Comparison of ENCODE assay signal across 17 cellular contexts in genomic region chr9:91810286-91810905, GRCh38.
DNase-seq lines count a peak whose midpoint lies in the region; ATAC-seq and TF ChIP-seq lines count a peak whose summit lies in the region.
"Had no signal": no experiment of that assay in that cellular context is flagged by ENCODE, and none has a peak within 500 bp of the region (broad histone marks: within the 10 kb centered on the region; RNA-seq: fewer than 3 reads in every experiment).

No MANE protein-coding gene starts in this region.

- in situ Hi-C loops in GM23248 (cut with MboI) = no loop called here

- no peak overlapping the region for H3K9ac ChIP-seq in GM23248
- H3K9ac ChIP-seq in endodermal cell (ENCODE audit: extremely low read depth, low read length, poor library complexity, severe bottlenecking) = no peak overlapping the region
- no peak overlapping the region for H3K9ac ChIP-seq in neural progenitor cell

- H3K9me3 ChIP-seq in GM23248 (ENCODE audit: low read depth) (no peaks in the 10 kb centered on the region), endodermal cell (ENCODE audit: control insufficient read depth, low read length) (no peaks in the 10 kb centered on the region), neural progenitor cell (ENCODE audit: low read depth) (no peaks in the 10 kb centered on the region)
- H3K9me3 ChIP-seq: SJSA1 had no signal

- H3K4me1 Mint-ChIP-seq in endodermal cell (peaks cover 47% of the 10 kb centered on the region), neural progenitor cell (peaks cover 36% of the 10 kb centered on the region)
- H3K4me1 Mint-ChIP-seq: CD4-positive, CD25-positive, alpha-beta regulatory T cell had no signal

- H2AFZ ChIP-seq in GM23248 (no peak overlapping the region), neural progenitor cell (replicated peaks) (no peak overlapping the region)

- H3K4me2 ChIP-seq in GM23248 (ENCODE audit: unreplicated experiment) = peak overlapping the region; percentile 75
- H3K4me2 ChIP-seq in neural progenitor cell = no peak overlapping the region

- H3K27me3 Mint-ChIP-seq in endodermal cell (ENCODE audit: insufficient read depth) (no peaks in the 10 kb centered on the region), neural progenitor cell (ENCODE audit: insufficient read depth, low read depth) (peaks cover 5% of the 10 kb centered on the region)

- ATAC-seq in GM18870 (IDR thresholded peaks at IDR 0.05; ENCODE audit: unreplicated experiment) = no peak
- ATAC-seq: PC-3 had no signal

- H4K20me1 ChIP-seq in GM23248 (ENCODE audit: insufficient read depth) (no peaks in the 10 kb centered on the region), neural progenitor cell (ENCODE audit: low read depth) (peaks cover 46% of the 10 kb centered on the region)

- H3K4me3 Mint-ChIP-seq in endodermal cell = no peak overlapping the region
- no peak overlapping the region for H3K4me3 Mint-ChIP-seq in neural progenitor cell
- H3K4me3 Mint-ChIP-seq: CD4-positive, CD25-positive, alpha-beta regulatory T cell; HFFc6 had no signal

- TF ChIP-seq CTCF in endodermal cell (conservative IDR thresholded peaks at IDR 0.05) = no peak
- no peak for TF ChIP-seq CTCF in neural progenitor cell (IDR thresholded peaks at IDR 0.05)

- H3K79me2 ChIP-seq in GM23248 (ENCODE audit: insufficient read depth) = peaks cover 3% of the 10 kb centered on the region; the same call in 1 of the 2 replicates
- peaks cover 33% of the 10 kb centered on the region for H3K79me2 ChIP-seq in neural progenitor cell (ENCODE audit: low read depth)

- H3K27ac ChIP-seq in GM23248 (no peak overlapping the region), endodermal cell (ENCODE audit: low read depth, low read length) (no peak overlapping the region), neural progenitor cell (no peak overlapping the region)
- H3K27ac ChIP-seq: SJSA1 had no signal

- H3K27ac Mint-ChIP-seq in endodermal cell = peak overlapping the region; percentile 44
- peak overlapping the region; percentile 60 for H3K27ac Mint-ChIP-seq in neural progenitor cell
- H3K27ac Mint-ChIP-seq: CD4-positive, CD25-positive, alpha-beta regulatory T cell; HFFc6 had no signal

- no peaks in the 10 kb centered on the region for H3K36me3 ChIP-seq in GM23248 (ENCODE audit: low read depth)
- H3K36me3 ChIP-seq in endodermal cell (ENCODE audit: control insufficient read depth, insufficient read depth, low read length) = peaks cover 46% of the 10 kb centered on the region
- H3K36me3 ChIP-seq in neural progenitor cell = no peaks in the 10 kb centered on the region
- H3K36me3 ChIP-seq: SJSA1 had no signal

- H3K4me3 ChIP-seq in GM23248 = no peak overlapping the region
- no peak overlapping the region for H3K4me3 ChIP-seq in endodermal cell (ENCODE audit: low read length)
- H3K4me3 ChIP-seq in neural progenitor cell = no peak overlapping the region
- H3K4me3 ChIP-seq: SJSA1 had no signal

- peaks cover 6% of the 10 kb centered on the region; the same call in 1 of the 2 replicates for H3F3A ChIP-seq in GM23248 (ENCODE audit: insufficient read depth)
- no peaks in the 10 kb centered on the region for H3F3A ChIP-seq in neural progenitor cell (ENCODE audit: low read depth)

- no peaks in the 10 kb centered on the region for H3K27me3 ChIP-seq in GM23248 (replicated peaks; ENCODE audit: insufficient read depth)
- no peaks in the 10 kb centered on the region for H3K27me3 ChIP-seq in endodermal cell (ENCODE audit: control insufficient read depth, insufficient read depth, low read length, poor library complexity, severe bottlenecking)
- H3K27me3 ChIP-seq in neural progenitor cell = no peaks in the 10 kb centered on the region
- H3K27me3 ChIP-seq: SJSA1 had no signal

- H3K36me3 Mint-ChIP-seq in endodermal cell (ENCODE audit: low read depth) (peaks cover 27% of the 10 kb centered on the region), neural progenitor cell (peaks cover 4% of the 10 kb centered on the region)
- H3K36me3 Mint-ChIP-seq: CD4-positive, CD25-positive, alpha-beta regulatory T cell had no signal

- H3K9me2 ChIP-seq in GM23248 (ENCODE audit: insufficient read depth) = no peaks in the 10 kb centered on the region

- H3K4me1 ChIP-seq in GM23248 (ENCODE audit: insufficient read depth) (peaks cover 14% of the 10 kb centered on the region), endodermal cell (ENCODE audit: control insufficient read depth, insufficient read depth, low read length) (peaks cover 17% of the 10 kb centered on the region), neural progenitor cell (peaks cover 13% of the 10 kb centered on the region)
- H3K4me1 ChIP-seq: SJSA1 had no signal

- H3K9me3 Mint-ChIP-seq in endodermal cell = no peaks in the 10 kb centered on the region
- H3K9me3 Mint-ChIP-seq in neural progenitor cell = no peaks in the 10 kb centered on the region
- H3K9me3 Mint-ChIP-seq: CD4-positive, CD25-positive, alpha-beta regulatory T cell; HFFc6 had no signal

- DNase-seq in GM23248 = no peak
- peak; percentile 75 to 90 for DNase-seq in NCI-H524 (lab: John Stamatoyannopoulos, UW)
- DNase-seq in endodermal cell = peak; percentile 38
- DNase-seq in neural progenitor cell (ENCODE audit: low spot score) = no peak
- no peak for DNase-seq in NCI-H2029 (lab: John Stamatoyannopoulos, UW)
- no peak for DNase-seq in activated CD4-positive, CD25-positive, alpha-beta regulatory T cell treated with anti-CD3 and anti-CD28 coated beads, Interleukin-2, amount 50 U/mL, for 72 hours
- DNase-seq in stimulated activated CD4-positive, alpha-beta T cell treated with anti-CD3 and anti-CD28 coated beads, Interleukin-1b, Interleukin-23, amount 100 ng/mL, for 48 hours = no peak
- DNase-seq: ACHN; CD4-positive, CD25-positive, alpha-beta regulatory T cell; GF-D8; HFFc6; Karpas-422; NCI-H1930; NCI-H510A treated with DMSO at 0.1 percent for 48 hours; PC-3 had no signal

- WGBS in GM23248 (ENCODE audit: low coverage in 1 of 2, low lambda C conversion rate in 2 of 2, missing lambda C conversion rate in 2 of 2), 2 experiments = 95 to 96% methylated on average over 26 of the region's 26 CpGs
- 95 to 96% methylated on average over 24 to 26 of the region's 26 CpGs for WGBS in endodermal cell (ENCODE audit: insufficient coverage in 1 of 2, insufficient read length in 1 of 2), 2 experiments

Comparison
In these comparisons a context has a peak if more than half of its experiments do, and no peak if none do; other contexts are left out.
1. DNase-seq: peak in NCI-H524 (2 of 2) and endodermal cell (single experiment); none in GM23248 (single experiment), neural progenitor cell (single experiment), NCI-H2029 (single experiment), activated CD4-positive, CD25-positive, alpha-beta regulatory T cell treated with anti-CD3 and anti-CD28 coated beads, Interleukin-2, amount 50 U/mL, for 72 hours (single experiment) and stimulated activated CD4-positive, alpha-beta T cell treated with anti-CD3 and anti-CD28 coated beads, Interleukin-1b, Interleukin-23, amount 100 ng/mL, for 48 hours (single experiment).